Comparison of ENCODE assay signal across 8 cellular contexts in the genomic region with DNA sequence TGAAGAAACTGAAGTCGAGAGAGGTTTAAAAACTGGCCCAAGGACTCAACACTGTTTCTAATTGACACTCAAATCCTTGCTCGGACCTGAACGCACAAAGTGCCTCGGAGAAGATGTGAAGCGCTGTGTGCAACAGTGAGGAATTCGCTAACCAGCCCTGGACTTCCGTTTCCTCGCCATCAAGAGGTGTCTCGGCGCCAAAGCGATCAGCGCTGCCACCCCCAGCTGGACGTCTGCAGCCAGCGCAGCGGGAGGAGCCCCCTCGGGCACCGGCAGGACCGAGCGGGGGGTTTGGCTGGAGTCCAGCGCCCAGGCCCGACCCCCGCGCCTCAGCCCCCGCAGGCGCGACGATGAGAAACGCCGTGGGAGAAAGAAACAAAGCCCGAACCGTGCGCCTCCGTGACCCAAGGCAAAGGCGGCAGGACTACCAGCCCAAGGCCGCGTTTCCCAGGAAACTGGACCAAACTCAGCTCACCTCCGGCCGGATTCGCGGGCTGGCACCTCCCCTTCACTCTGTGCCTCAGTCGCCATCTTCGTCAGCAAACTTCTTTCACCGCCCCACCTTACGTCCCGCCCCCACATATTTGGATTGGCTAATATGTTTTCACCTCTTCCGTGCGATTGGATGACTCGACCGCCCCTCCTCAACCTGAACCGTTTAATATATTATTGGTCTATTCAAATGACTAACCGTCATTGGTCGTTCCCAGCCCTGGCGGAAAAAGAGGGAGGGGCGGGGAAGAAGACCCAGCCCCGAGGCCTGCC. TPM values are rescaled to one million over a fixed set of nuclear protein-coding genes. Genes with fewer than 3 reads are reported as not detected.
A peak's percentile ranks its signal among the peaks of the same experiment; 100 is the strongest.
DNase-seq lines count a peak whose midpoint lies in the region; ATAC-seq and TF ChIP-seq lines count a peak whose summit lies in the region.

A gene with protein sequence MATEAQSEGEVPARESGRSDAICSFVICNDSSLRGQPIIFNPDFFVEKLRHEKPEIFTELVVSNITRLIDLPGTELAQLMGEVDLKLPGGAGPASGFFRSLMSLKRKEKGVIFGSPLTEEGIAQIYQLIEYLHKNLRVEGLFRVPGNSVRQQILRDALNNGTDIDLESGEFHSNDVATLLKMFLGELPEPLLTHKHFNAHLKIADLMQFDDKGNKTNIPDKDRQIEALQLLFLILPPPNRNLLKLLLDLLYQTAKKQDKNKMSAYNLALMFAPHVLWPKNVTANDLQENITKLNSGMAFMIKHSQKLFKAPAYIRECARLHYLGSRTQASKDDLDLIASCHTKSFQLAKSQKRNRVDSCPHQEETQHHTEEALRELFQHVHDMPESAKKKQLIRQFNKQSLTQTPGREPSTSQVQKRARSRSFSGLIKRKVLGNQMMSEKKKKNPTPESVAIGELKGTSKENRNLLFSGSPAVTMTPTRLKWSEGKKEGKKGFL (minus strand): TSS at position 541 of the 765 bp plus-strand sequence. CDS start 10 bp downstream, at position 531.

- CTCF ChIA-PET in GM10248 (lab: Yijun Ruan, JAX) = interaction anchor here (0.9 to 3.5 kb wide), 5 partner anchors 10 to 82 kb away, joined by 3 to 23 read pairs (median 3); a partner anchor contains a TSS
- CTCF ChIA-PET in SK-N-SH (lab: Yijun Ruan, JAX) = interaction anchor here (0.7 to 3.4 kb wide), 9 partner anchors 9 to 220 kb away, joined by 3 to 27 read pairs (median 4); a partner anchor contains a TSS

- no peak for TF ChIP-seq CTCF in GM10248 (IDR thresholded peaks at IDR 0.05; ENCODE audit: control extremely low read depth, extremely low read depth, low read depth, missing control alignments)
- TF ChIP-seq CTCF in SK-N-SH (IDR thresholded peaks at IDR 0.05) = peak; percentile 35
- no peak for TF ChIP-seq CTCF in suprapubic skin (IDR thresholded peaks at IDR 0.05)

- H3K36me3 ChIP-seq in SK-N-SH (replicated peaks in 1 of 2; ENCODE audit: control insufficient read depth in 1 of 2, insufficient read depth in 2 of 2, low read length in 1 of 2) (peaks cover 0 to 4% of the 10 kb centered on the region in 2 experiments), suprapubic skin (peaks cover 4% of the 10 kb centered on the region)

- H2AFZ ChIP-seq in SK-N-SH (ENCODE audit: low read depth) = peak within 1 kb of the TSS; percentile 94

- POLR2A ChIA-PET in GM10248 (lab: Yijun Ruan, JAX) (no interaction called here), SK-N-SH (lab: Yijun Ruan, JAX) (interaction anchor here (1.1 to 1.2 kb wide), 5 partner anchors 10 to 109 kb away, joined by 3 to 6 read pairs (median 5); a partner anchor contains a TSS)

- peak within 1 kb of the TSS; percentile 63 to 86 for H3K4me3 ChIP-seq in SK-N-SH (ENCODE audit: low read depth in 2 of 2, low read length in 1 of 2)
- peak within 1 kb of the TSS; percentile 97 for H3K4me3 ChIP-seq in suprapubic skin

- H3F3A ChIP-seq in SK-N-SH (replicated peaks; ENCODE audit: insufficient read depth) = peaks cover 15% of the 10 kb centered on the region

- ATAC-seq in HG02571 (IDR thresholded peaks at IDR 0.05; ENCODE audit: unreplicated experiment) = peak; percentile 96

- H3K4me1 ChIP-seq in SK-N-SH (ENCODE audit: control insufficient read depth in 1 of 2, insufficient read depth in 2 of 2, low read depth in 1 of 2, low read length in 1 of 2) (no peaks in the 10 kb centered on the region), suprapubic skin (peaks cover 7% of the 10 kb centered on the region)

- H3K27me3 ChIP-seq in SK-N-SH (ENCODE audit: insufficient read depth) (no peaks in the 10 kb centered on the region), suprapubic skin (no peaks in the 10 kb centered on the region)

- WGBS in SK-N-SH (ENCODE audit: low lambda C conversion rate) = under 1% methylated on average over 41 of the region's 55 CpGs
- WGBS in suprapubic skin = under 1% methylated on average over 35 of the region's 55 CpGs

- no peaks in the 10 kb centered on the region for H3K9me3 ChIP-seq in SK-N-SH
- H3K9me3 ChIP-seq in suprapubic skin = no peaks in the 10 kb centered on the region

- TF ChIP-seq POLR2A in suprapubic skin (IDR thresholded peaks at IDR 0.05) = no peak

- TF ChIP-seq EP300 in SK-N-SH (IDR thresholded peaks at IDR 0.05; ENCODE audit: borderline replicate concordance in 1 of 2, low read depth in 1 of 2, low read length in 1 of 2) (no peak), suprapubic skin (IDR thresholded peaks at IDR 0.05) (no peak)

- H3K4me2 ChIP-seq in SK-N-SH = peak within 1 kb of the TSS; percentile 75

- H3K9me2 ChIP-seq in SK-N-SH = no peaks in the 10 kb centered on the region

- H3K9ac ChIP-seq in SK-N-SH = peak within 1 kb of the TSS; percentile 94

- no peak; the same call in 1 of the 2 replicates for TF ChIP-seq RAD21 in SK-N-SH (IDR thresholded peaks at IDR 0.05; ENCODE audit: low read length)

- H3K27ac ChIP-seq in SK-N-SH (ENCODE audit: low read depth in 2 of 2, low read length in 1 of 2) (peak within 1 kb of the TSS; percentile 93 to 97), suprapubic skin (peak within 1 kb of the TSS; percentile 93)

- peaks cover 37% of the 10 kb centered on the region for H3K79me2 ChIP-seq in SK-N-SH (ENCODE audit: insufficient read depth)

- no peaks in the 10 kb centered on the region for H4K20me1 ChIP-seq in SK-N-SH (ENCODE audit: insufficient read depth)

- DNase-seq in GM10248 (ENCODE audit: extremely low spot score) (peak; percentile 95), NCI-H1048 (lab: John Stamatoyannopoulos, UW) (peak; percentile 95), SK-N-SH (peak; percentile 92), germinal center (ENCODE audit: low spot score) (peak; percentile 98), non-pigmented ciliary epithelial cell (ENCODE audit: low read depth) (peak; percentile 93), suprapubic skin (ENCODE audit: low spot score in 2 of 2) (peak; percentile 98)
- DNase-seq in activated naive CD4-positive, alpha-beta T cell treated with anti-CD3 and anti-CD28 coated beads, Interleukin-2, amount 50 U/mL, for 16 hours = peak; percentile 92

TF ChIP-seq in SK-N-SH, 30 proteins besides CTCF, POLR2A, EP300 and RAD21 (continues in another document):
- TF ChIP-seq NFIC (IDR thresholded peaks at IDR 0.05; ENCODE audit: borderline replicate concordance) = peak; percentile 86
- TF ChIP-seq JUND (IDR thresholded peaks at IDR 0.05) = no peak
- TF ChIP-seq, protein P1, sequence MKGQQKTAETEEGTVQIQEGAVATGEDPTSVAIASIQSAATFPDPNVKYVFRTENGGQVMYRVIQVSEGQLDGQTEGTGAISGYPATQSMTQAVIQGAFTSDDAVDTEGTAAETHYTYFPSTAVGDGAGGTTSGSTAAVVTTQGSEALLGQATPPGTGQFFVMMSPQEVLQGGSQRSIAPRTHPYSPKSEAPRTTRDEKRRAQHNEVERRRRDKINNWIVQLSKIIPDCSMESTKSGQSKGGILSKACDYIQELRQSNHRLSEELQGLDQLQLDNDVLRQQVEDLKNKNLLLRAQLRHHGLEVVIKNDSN (IDR thresholded peaks at IDR 0.05; ENCODE audit: borderline replicate concordance, low read depth) = no peak
- TF ChIP-seq FOXJ3 (CRISPR knock-in tag; IDR thresholded peaks at IDR 0.05) = no peak
- TF ChIP-seq RXRA (IDR thresholded peaks at IDR 0.05; ENCODE audit: borderline replicate concordance, low read depth) = no peak
- peak; percentile 22; the same call in 1 of the 2 replicates for TF ChIP-seq SMC3 (IDR thresholded peaks at IDR 0.05; ENCODE audit: low read depth, low read length)
- TF ChIP-seq, protein P2, sequence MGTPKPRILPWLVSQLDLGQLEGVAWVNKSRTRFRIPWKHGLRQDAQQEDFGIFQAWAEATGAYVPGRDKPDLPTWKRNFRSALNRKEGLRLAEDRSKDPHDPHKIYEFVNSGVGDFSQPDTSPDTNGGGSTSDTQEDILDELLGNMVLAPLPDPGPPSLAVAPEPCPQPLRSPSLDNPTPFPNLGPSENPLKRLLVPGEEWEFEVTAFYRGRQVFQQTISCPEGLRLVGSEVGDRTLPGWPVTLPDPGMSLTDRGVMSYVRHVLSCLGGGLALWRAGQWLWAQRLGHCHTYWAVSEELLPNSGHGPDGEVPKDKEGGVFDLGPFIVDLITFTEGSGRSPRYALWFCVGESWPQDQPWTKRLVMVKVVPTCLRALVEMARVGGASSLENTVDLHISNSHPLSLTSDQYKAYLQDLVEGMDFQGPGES (IDR thresholded peaks at IDR 0.05; ENCODE audit: low read depth, low read length) = peak; percentile 86
- TF ChIP-seq FOXM1 (IDR thresholded peaks at IDR 0.05; ENCODE audit: low read depth) = peak; percentile 41
- peak; percentile 58 for TF ChIP-seq GABPA (IDR thresholded peaks at IDR 0.05; ENCODE audit: low read depth)
- TF ChIP-seq, protein P3, sequence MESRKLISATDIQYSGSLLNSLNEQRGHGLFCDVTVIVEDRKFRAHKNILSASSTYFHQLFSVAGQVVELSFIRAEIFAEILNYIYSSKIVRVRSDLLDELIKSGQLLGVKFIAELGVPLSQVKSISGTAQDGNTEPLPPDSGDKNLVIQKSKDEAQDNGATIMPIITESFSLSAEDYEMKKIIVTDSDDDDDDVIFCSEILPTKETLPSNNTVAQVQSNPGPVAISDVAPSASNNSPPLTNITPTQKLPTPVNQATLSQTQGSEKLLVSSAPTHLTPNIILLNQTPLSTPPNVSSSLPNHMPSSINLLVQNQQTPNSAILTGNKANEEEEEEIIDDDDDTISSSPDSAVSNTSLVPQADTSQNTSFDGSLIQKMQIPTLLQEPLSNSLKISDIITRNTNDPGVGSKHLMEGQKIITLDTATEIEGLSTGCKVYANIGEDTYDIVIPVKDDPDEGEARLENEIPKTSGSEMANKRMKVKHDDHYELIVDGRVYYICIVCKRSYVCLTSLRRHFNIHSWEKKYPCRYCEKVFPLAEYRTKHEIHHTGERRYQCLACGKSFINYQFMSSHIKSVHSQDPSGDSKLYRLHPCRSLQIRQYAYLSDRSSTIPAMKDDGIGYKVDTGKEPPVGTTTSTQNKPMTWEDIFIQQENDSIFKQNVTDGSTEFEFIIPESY (IDR thresholded peaks at IDR 0.05; ENCODE audit: borderline replicate concordance, low read depth) = no peak
- TF ChIP-seq POLR2AphosphoS5 (IDR thresholded peaks at IDR 0.05; ENCODE audit: low read depth, low read length) = peak; percentile 87
- TF ChIP-seq, protein P4, sequence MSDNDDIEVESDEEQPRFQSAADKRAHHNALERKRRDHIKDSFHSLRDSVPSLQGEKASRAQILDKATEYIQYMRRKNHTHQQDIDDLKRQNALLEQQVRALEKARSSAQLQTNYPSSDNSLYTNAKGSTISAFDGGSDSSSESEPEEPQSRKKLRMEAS (IDR thresholded peaks at IDR 0.05; ENCODE audit: low read depth) = no peak; the same call in none of the 2 replicates
- no peak for TF ChIP-seq MEF2A (IDR thresholded peaks at IDR 0.05; ENCODE audit: borderline replicate concordance, low read depth)
- TF ChIP-seq TCF12 (IDR thresholded peaks at IDR 0.05) = peak; percentile 17; the same call in 1 of the 2 replicates

RNA-seq across cellular contexts. Expression of the gene that starts here (rescaled TPM):
- polyA plus RNA-seq in SK-N-SH (2012; rRNA removed) = 3.8 and 4.5 TPM in 2 replicates
- 5.0 and 5.1 TPM in 2 replicates for polyA plus RNA-seq in SK-N-SH (2012; cell fraction: cytosol; rRNA removed)
- 7.0 and 8.5 TPM in 2 replicates for polyA plus RNA-seq in SK-N-SH (2012; cell fraction: nucleus; rRNA removed)
- 10 to 100 TPM in 3 of 4 donors, 1 to 10 TPM in 1; 8.0 to 12.8 (median 11.2) TPM for total RNA-seq in suprapubic skin

Comparison
In these comparisons a context has a peak if more than half of its experiments do, and no peak if none do; other contexts are left out.
1. Peak in every context shown above with its lines: DNase-seq, ATAC-seq, H3K4me3 ChIP-seq and H3K27ac ChIP-seq.